Comparison of ENCODE assay signal across 8 cellular contexts in the genomic region with DNA sequence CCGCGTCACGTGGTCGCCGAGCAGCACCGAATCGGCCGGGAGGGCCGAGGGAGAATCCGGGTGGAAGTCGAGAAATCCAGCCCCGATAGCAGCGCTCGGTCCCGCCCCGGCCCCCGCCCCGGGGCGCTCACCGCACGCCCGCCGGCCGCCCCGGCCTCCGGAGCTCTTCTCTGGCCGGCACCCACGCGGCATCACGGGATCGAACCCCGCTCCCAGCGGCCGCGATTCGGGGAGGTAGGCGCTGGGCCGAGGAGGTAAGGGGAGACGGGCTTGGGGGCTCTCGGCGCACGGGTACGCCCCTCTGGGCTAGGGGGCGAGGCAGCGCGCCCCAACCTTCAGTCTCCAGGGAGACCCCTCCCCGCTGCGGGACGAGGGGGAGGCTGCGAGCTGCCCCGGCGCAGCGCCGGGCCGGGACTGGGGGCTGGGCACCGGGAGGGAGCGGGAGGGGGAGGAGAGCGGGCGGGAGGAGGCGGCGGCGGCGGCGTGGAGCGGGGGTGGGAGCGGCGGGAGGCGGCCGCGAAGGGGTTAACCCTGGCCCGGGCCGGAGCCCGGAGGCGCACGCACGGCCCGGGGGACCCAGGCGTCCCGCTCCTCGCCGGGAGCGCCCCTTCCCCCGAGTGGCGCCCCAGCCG. TPM values are rescaled to one million over a fixed set of nuclear protein-coding genes. Genes with fewer than 3 reads are reported as not detected.
DNase-seq lines count a peak whose midpoint lies in the region; ATAC-seq and TF ChIP-seq lines count a peak whose summit lies in the region.

No MANE protein-coding gene starts in this region.

- peak overlapping the region; percentile 98 for H3K9ac ChIP-seq in smooth muscle cell (ENCODE audit: low read depth)

- H3K27ac Mint-ChIP-seq in brain = peak overlapping the region in 2 of 5 experiments; percentile 89 to 92

- peak; percentile 48 for TF ChIP-seq POLR2A in Raji (IDR thresholded peaks at IDR 0.05; ENCODE audit: insufficient read depth, low read depth, low read length)

- peak overlapping the region; percentile 94 for H3K4me2 ChIP-seq in smooth muscle cell

- peak overlapping the region; percentile 91 for H3K4me3 ChIP-seq in smooth muscle cell

- peak overlapping the region; percentile 96 for H3K27ac ChIP-seq in smooth muscle cell (ENCODE audit: low read depth)

- peaks cover 43% of the 10 kb centered on the region for H3F3A ChIP-seq in smooth muscle cell (ENCODE audit: low read depth)

- no peaks in the 10 kb centered on the region for H3K9me3 Mint-ChIP-seq in brain

- peaks cover 31% of the 10 kb centered on the region for H4K20me1 ChIP-seq in smooth muscle cell (ENCODE audit: low read depth)

- no peaks in the 10 kb centered on the region for H3K36me3 ChIP-seq in smooth muscle cell (ENCODE audit: low read depth)

- 0% methylated on average over 3 of the region's 85 CpGs for WGBS in smooth muscle cell (ENCODE audit: low lambda C conversion rate)

- peaks cover 44% of the 10 kb centered on the region for H3K4me1 ChIP-seq in smooth muscle cell (ENCODE audit: low read depth)

- H2AFZ ChIP-seq in smooth muscle cell (ENCODE audit: low read depth) = peak overlapping the region; percentile 68

- peaks cover 44% of the 10 kb centered on the region for H3K79me2 ChIP-seq in smooth muscle cell (ENCODE audit: low read depth)

- H3K9me3 ChIP-seq in smooth muscle cell (replicated peaks; ENCODE audit: low read depth) = no peaks in the 10 kb centered on the region

- no peak for TF ChIP-seq CTCF in brain (conservative IDR thresholded peaks at IDR 0.05)
- no peak for TF ChIP-seq CTCF in smooth muscle cell (IDR thresholded peaks at IDR 0.05; ENCODE audit: borderline replicate concordance, insufficient read depth, poor library complexity, severe bottlenecking)

- peak overlapping the region; percentile 80 to 91 (median 84) for H3K4me3 Mint-ChIP-seq in brain

- peaks cover 4% of the 10 kb centered on the region for H3K27me3 Mint-ChIP-seq in brain

- DNase-seq in AG08396 (ENCODE audit: low spot score) (peak; percentile 80), iPS-NIHi7 (ENCODE audit: extremely low spot score) (peak; percentile 79), smooth muscle cell (lab: John Stamatoyannopoulos, UW; ENCODE audit: unreplicated experiment) (no peak), mesenteric fat pad (ENCODE audit: low spot score) (no peak)

- no peaks in the 10 kb centered on the region for H3K36me3 Mint-ChIP-seq in brain

- ATAC-seq in GM19397 (IDR thresholded peaks at IDR 0.05; ENCODE audit: unreplicated experiment) (peak; percentile 24), HG02981 (IDR thresholded peaks at IDR 0.05; ENCODE audit: unreplicated experiment) (no peak)

- H3K4me1 Mint-ChIP-seq in brain = peaks cover 45% of the 10 kb centered on the region

- no peaks in the 10 kb centered on the region for H3K27me3 ChIP-seq in smooth muscle cell (ENCODE audit: low read depth)

RNA-seq across cellular contexts. Expression of a gene that starts 22.0 kb away (rescaled TPM):
- polyA plus RNA-seq in brain (ENCODE audit: insufficient read depth, low read depth, low replicate concordance) (40.0 TPM), smooth muscle cell (32.4 and 42.1 TPM in 2 replicates)
- total RNA-seq in smooth muscle cell (53.0 and 64.6 TPM in 2 replicates), mesenteric fat pad (110 TPM)

RNA-seq across cellular contexts. Expression of a gene that starts 36.3 kb away (rescaled TPM):
- polyA plus RNA-seq in brain (ENCODE audit: insufficient read depth, low read depth, low replicate concordance) (2,096 TPM), smooth muscle cell (1,004 and 1,045 TPM in 2 replicates)
- total RNA-seq in smooth muscle cell (2,252 and 2,349 TPM in 2 replicates), mesenteric fat pad (1,447 TPM)

Comparison
In these comparisons a context has a peak if more than half of its experiments do, and no peak if none do; other contexts are left out.
1. DNase-seq: peak in AG08396 (single experiment) and iPS-NIHi7 (single experiment); none in smooth muscle cell (single experiment) and mesenteric fat pad (single experiment).